Comparison of ENCODE assay signal across 12 cellular contexts in genomic region chr21:34891610-34891943, GRCh38.
DNase-seq lines count a peak whose midpoint lies in the region; ATAC-seq and TF ChIP-seq lines count a peak whose summit lies in the region.
"Had no signal": no experiment of that assay in that cellular context is flagged by ENCODE, and none has a peak within 500 bp of the region (broad histone marks: within the 10 kb centered on the region; RNA-seq: fewer than 3 reads in every experiment).

No MANE protein-coding gene starts in this region.

- no peak overlapping the region for H3K23ac ChIP-seq in neuronal stem cell (ENCODE audit: low read depth, low read length, poor library complexity)

- no peak overlapping the region for H2AFZ ChIP-seq in neuronal stem cell (ENCODE audit: low read length)

- no peaks in the 10 kb centered on the region for H3K79me1 ChIP-seq in neuronal stem cell (ENCODE audit: low read depth, low read length)

- peaks cover 0 to 38% (median 8%) of the 10 kb centered on the region in 3 donors for H3K27me3 ChIP-seq in psoas muscle (ENCODE audit: insufficient read depth in 3 of 3, low read length in 2 of 3)
- H3K27me3 ChIP-seq in neuronal stem cell (ENCODE audit: control insufficient read depth in 3 of 3, insufficient read depth in 3 of 3, low read depth in 1 of 3, low read length in 3 of 3), result peaks cover 7 to 74% (median 50%) of the 10 kb centered on the region in 3 experiments

- DNase-seq in Calu3 (no peak), T-cell (no peak), fibroblast of pulmonary artery (ENCODE audit: low read depth) (no peak), psoas muscle (no peak), activated gamma-delta T cell treated with Interleukin-2 at 50 U/mL for 16 hours (no peak), neuronal stem cell (ENCODE audit: low spot score) (no peak)
- DNase-seq in stimulated activated CD4-positive, alpha-beta T cell treated with anti-CD3 and anti-CD28 coated beads, Interleukin-4, amount 100 ng/mL, for 4 hours, result no peak
- no peak for DNase-seq in NK-92 treated with Interleukin-12 subunit alpha and Interleukin-12 subunit beta, amount 100 ng/mL, for 24 hours (lab: John Stamatoyannopoulos, UW)
- DNase-seq: effector memory CD8-positive, alpha-beta T cell; NCI-H187 treated with DMSO at 0.1 percent for 48 hours; SHP77; stimulated activated CD4-positive, alpha-beta T cell treated with anti-CD3 and anti-CD28 coated beads, Interleukin-4, amount 100 ng/mL, for 24 hours had no signal

- H2BK5ac ChIP-seq in neuronal stem cell (ENCODE audit: low read length), result no peak overlapping the region

- no peak overlapping the region for H3K14ac ChIP-seq in neuronal stem cell (ENCODE audit: low read length)

- CTCF ChIA-PET in Calu3 (lab: Charles Lee) (interaction anchor here (0.7 to 2.1 kb wide), 3 partner anchors 156 to 617 kb away, joined by 3 to 11 read pairs (median 3); no protein-coding TSS in a partner anchor), T-cell (lab: Charles Lee) (interaction anchor here in 1 of 2 donors (0.9 kb wide), 1 partner anchor 152 kb away, joined by 3 read pairs; no protein-coding TSS in a partner anchor)

- WGBS in psoas muscle, 3 donors, result 36 to 47% (median 47%) methylated on average over 8 of the region's 8 CpGs
- WGBS in neuronal stem cell (ENCODE audit: extremely low coverage in 2 of 2, insufficient read length in 2 of 2, insufficient replicate concordance in 1 of 2), 2 donors, result no CpG with 5 or more reads among the region's 8 CpGs

- H3K4me3 Mint-ChIP-seq in Calu3 (ENCODE audit: low read depth, unreplicated experiment), result peak overlapping the region; percentile 65
- peak overlapping the region; percentile 63 to 98 (median 66) for H3K4me3 Mint-ChIP-seq in T-cell

- no peak overlapping the region for H2BK12ac ChIP-seq in neuronal stem cell (ENCODE audit: low read length)

- no peak overlapping the region for H3K18ac ChIP-seq in neuronal stem cell (ENCODE audit: low read length)

- BruUV-seq in Calu3 (replicated peaks; lab: Mats Ljungman, UMichigan), result no TSS peak

- no peak for TF ChIP-seq CTCF in Calu3 (IDR thresholded peaks at IDR 0.05; ENCODE audit: unreplicated experiment)
- TF ChIP-seq CTCF in fibroblast of pulmonary artery (IDR thresholded peaks at IDR 0.05; ENCODE audit: low read length, missing control alignments), result no peak
- TF ChIP-seq CTCF in psoas muscle (IDR thresholded peaks at IDR 0.05), result no peak

- H3K27ac ChIP-seq in psoas muscle, result peak overlapping the region; percentile 50
- H3K27ac ChIP-seq in neuronal stem cell (replicated peaks; ENCODE audit: low read length), result no peak overlapping the region

- intact Hi-C loops in Calu3 (cut with micrococcal nuclease; ENCODE audit: unreplicated experiment) (loop anchor here (2.0 to 10.0 kb wide), 5 partner anchors 246 to 616 kb away; no protein-coding TSS in a partner anchor), psoas muscle (cut with DNase I) (loop anchor here (5.0 to 10.0 kb wide), 4 partner anchors 156 to 721 kb away; partner anchors contain the start of gene RUNX1 (in 1 of the 2))

- peaks cover 47% of the 10 kb centered on the region for H3K36me3 Mint-ChIP-seq in Calu3 (ENCODE audit: insufficient read depth, unreplicated experiment)
- H3K36me3 Mint-ChIP-seq in T-cell, result peaks cover 4% of the 10 kb centered on the region

- POLR2A ChIA-PET in T-cell (lab: Charles Lee), result no interaction called here

- no peak overlapping the region for H2BK15ac ChIP-seq in neuronal stem cell (ENCODE audit: low read length)

- H3K4me1 ChIP-seq in psoas muscle, result peaks cover 16% of the 10 kb centered on the region
- H3K4me1 ChIP-seq in neuronal stem cell (ENCODE audit: control insufficient read depth in 2 of 2, insufficient read depth in 1 of 2, low read depth in 1 of 2, low read length in 2 of 2), result peaks cover 2 to 3% of the 10 kb centered on the region in 2 donors

- H3K9me3 Mint-ChIP-seq in Calu3 (ENCODE audit: low read depth, unreplicated experiment) (no peaks in the 10 kb centered on the region), T-cell (no peaks in the 10 kb centered on the region)
- H3K9me3 Mint-ChIP-seq: effector memory CD8-positive, alpha-beta T cell had no signal

- no peak overlapping the region for H3K9ac ChIP-seq in neuronal stem cell (ENCODE audit: low read depth, low read length, poor library complexity)

- H4K91ac ChIP-seq in neuronal stem cell (ENCODE audit: low read depth, low read length, poor library complexity), result no peak overlapping the region

- H3K9me3 ChIP-seq in psoas muscle (no peaks in the 10 kb centered on the region), neuronal stem cell (replicated peaks in 1 of 2; ENCODE audit: control insufficient read depth in 2 of 2, insufficient read depth in 1 of 2, low read depth in 1 of 2, low read length in 2 of 2) (no peaks in the 10 kb centered on the region)

- H3K4me3 ChIP-seq in fibroblast of pulmonary artery (replicated peaks; ENCODE audit: low read depth, low read length) (peak overlapping the region; percentile 45), psoas muscle (peak overlapping the region; percentile 87), neuronal stem cell (ENCODE audit: low read length in 2 of 2) (no peak overlapping the region)

- no peak overlapping the region for H3K4me2 ChIP-seq in neuronal stem cell (ENCODE audit: insufficient read depth, low read length, poor library complexity, severe bottlenecking)

- peak overlapping the region; percentile 66 for H3K27ac Mint-ChIP-seq in Calu3 (ENCODE audit: unreplicated experiment)
- H3K27ac Mint-ChIP-seq in T-cell, result peak overlapping the region in 1 of 2 donors; percentile 46

- H2BK120ac ChIP-seq in neuronal stem cell (ENCODE audit: low read depth, low read length), result no peak overlapping the region

- H3K27me3 Mint-ChIP-seq in Calu3 (ENCODE audit: unreplicated experiment), result no peaks in the 10 kb centered on the region
- no peaks in the 10 kb centered on the region for H3K27me3 Mint-ChIP-seq in T-cell
- H3K27me3 Mint-ChIP-seq: effector memory CD8-positive, alpha-beta T cell had no signal

- no peak overlapping the region for H3K4ac ChIP-seq in neuronal stem cell (ENCODE audit: low read length)

- H3K36me3 ChIP-seq in psoas muscle (ENCODE audit: insufficient read depth in 1 of 2, low read depth in 1 of 2), result no peaks in the 10 kb centered on the region
- H3K36me3 ChIP-seq in neuronal stem cell (replicated peaks in 1 of 2; ENCODE audit: control insufficient read depth in 2 of 2, insufficient read depth in 2 of 2, low read length in 2 of 2), result no peaks in the 10 kb centered on the region

- no peak overlapping the region for H2AK5ac ChIP-seq in neuronal stem cell (ENCODE audit: low read depth, low read length)

- no peak overlapping the region for H4K8ac ChIP-seq in neuronal stem cell (ENCODE audit: low read depth, low read length)

- no peaks in the 10 kb centered on the region for H3K4me1 Mint-ChIP-seq in Calu3 (ENCODE audit: low read depth, unreplicated experiment)
- H3K4me1 Mint-ChIP-seq in T-cell, result peaks cover 56 to 74% (median 61%) of the 10 kb centered on the region in 3 donors

- no peak for ATAC-seq in T-cell (replicated peaks in 1 of 4)
- no peak for ATAC-seq in psoas muscle
- ATAC-seq: effector memory CD8-positive, alpha-beta T cell had no signal

Comparison
In these comparisons a context has a peak if more than half of its experiments do, and no peak if none do; other contexts are left out.
1. H3K4me3 ChIP-seq: peak in fibroblast of pulmonary artery (single experiment) and psoas muscle (single experiment); none in neuronal stem cell (0 of 2).